24 cellular contexts compared by ENCODE assay signal in genomic region chr3:52174896-52175295, GRCh38. TPM values are rescaled to one million over a fixed set of nuclear protein-coding genes. Genes with fewer than 3 reads are reported as not detected.
A peak's percentile ranks its signal among the peaks of the same experiment; 100 is the strongest.
DNase-seq lines count a peak whose midpoint lies in the region; ATAC-seq, FAIRE-seq and TF ChIP-seq lines count a peak whose summit lies in the region.
"Had no signal": no experiment of that assay in that cellular context is flagged by ENCODE, and none has a peak within 500 bp of the region (broad histone marks: within the 10 kb centered on the region; RNA-seq: fewer than 3 reads in every experiment).

No MANE protein-coding gene starts in this region.

- in situ Hi-C loops in mammary epithelial cell (cut with MboI; ENCODE audit: low sequenced_read_pairs in 2 of 2): no loop called here

- peak; percentile 10 for DNase-seq in NOMO-1 treated with DMSO at 0.1 percent for 48 hours (lab: John Stamatoyannopoulos, UW; ENCODE audit: unreplicated experiment)
- no peak for DNase-seq in NOMO-1 treated with dmso at 0.1 percent for 144 hours (lab: John Stamatoyannopoulos, UW; ENCODE audit: unreplicated experiment)
- DNase-seq in mammary epithelial cell: peak; percentile 43
- no peak for DNase-seq in mucosa of descending colon
- DNase-seq in RCC 7860 (ENCODE audit: low spot score): no peak
- DNase-seq in small intestine: no peak
- no peak for DNase-seq in NCI-H1436 (lab: John Stamatoyannopoulos, UW)
- DNase-seq: activated naive CD4-positive, alpha-beta T cell treated with anti-CD3 and anti-CD28 coated beads, Interleukin-2, amount 50 U/mL, for 16 hours; BE2C; effector CD4-positive, alpha-beta T cell; H7; left colon; NCI-H1417 treated with DMSO at 0.1 percent for 48 hours; NCI-H2171 treated with DMSO at 0.1 percent for 48 hours; NCI-H526 treated with DMSO at 0.1 percent for 48 hours; SHP77; stimulated activated CD4-positive, alpha-beta T cell treated with anti-CD3 and anti-CD28 coated beads, Interleukin-12 subunit alpha, Interleukin-12 subunit beta, amount 100 ng/mL, for 4 hours; stimulated activated CD8-positive, alpha-beta memory T cell treated with anti-CD3 and anti-CD28 coated beads, Interleukin-4, amount 100 ng/mL, for 48 hours; WERI-Rb-1 had no signal

- H3K79me2 ChIP-seq in mammary epithelial cell (ENCODE audit: insufficient read depth, low read length): no peaks in the 10 kb centered on the region

- H3K27ac ChIP-seq in HEK293 (ENCODE audit: extremely low read depth, low read depth, low read length): no peak overlapping the region
- H3K27ac ChIP-seq in mammary epithelial cell (ENCODE audit: insufficient read depth, low read depth, low read length): no peak overlapping the region
- H3K27ac ChIP-seq in small intestine (ENCODE audit: low read depth in 1 of 2, low read length in 1 of 2): no peak overlapping the region
- H3K27ac ChIP-seq: 22Rv1, ascending aorta, WERI-Rb-1 had no signal

- peak; percentile 18 for ATAC-seq in mucosa of descending colon
- ATAC-seq: left colon had no signal

- H3K4me3 ChIP-seq in HEK293 (ENCODE audit: low read depth, low read length) (no peak overlapping the region), mammary epithelial cell (replicated peaks in 1 of 3; ENCODE audit: insufficient read depth in 1 of 3, low read depth in 2 of 3, low read length in 3 of 3) (no peak overlapping the region), mucosa of descending colon (no peak overlapping the region), small intestine (ENCODE audit: low read depth in 1 of 2, low read length in 2 of 2) (no peak overlapping the region)
- H3K4me3 ChIP-seq: ascending aorta had no signal

- H3K4me2 ChIP-seq in mammary epithelial cell (ENCODE audit: insufficient read depth, low read depth, low read length): no peak overlapping the region

- TF ChIP-seq CTCF in HEK293 (tag by site-specific recombination; IDR thresholded peaks at IDR 0.05) (no peak), mammary epithelial cell (conservative IDR thresholded peaks at IDR 0.05 in 1 of 2, IDR thresholded peaks at IDR 0.05 in 1 of 2; ENCODE audit: extremely low read depth in 1 of 2, insufficient read depth in 1 of 2, low read depth in 1 of 2, low read length in 2 of 2) (no peak), mucosa of descending colon (IDR thresholded peaks at IDR 0.05) (no peak)

- FAIRE-seq in RCC 7860 (lab: Jason Lieb, UNC) (no peak), small intestine (lab: Jason Lieb, UNC) (no peak)

- no peak overlapping the region for H2AFZ ChIP-seq in mammary epithelial cell (ENCODE audit: low read depth, low read length)

- BruUV-seq in mammary epithelial cell (replicated peaks; lab: Mats Ljungman, UMichigan): no TSS peak

- H3K9ac ChIP-seq in mammary epithelial cell (ENCODE audit: insufficient read depth, low read length): no peak overlapping the region

- dilution Hi-C loops in mammary epithelial cell (cut with HindIII; ENCODE audit: low sequenced_read_pairs): no loop called here

- H3K27me3 ChIP-seq in mammary epithelial cell (ENCODE audit: insufficient read depth, low read length): no peaks in the 10 kb centered on the region
- no peaks in the 10 kb centered on the region for H3K27me3 ChIP-seq in small intestine (ENCODE audit: control insufficient read depth in 2 of 2, insufficient read depth in 2 of 2, low read length in 2 of 2)
- H3K27me3 ChIP-seq: ascending aorta, BE2C had no signal

- POLR2A ChIA-PET in HEK293 (lab: Yijun Ruan, JAX): interaction anchor here (0.6 kb wide), 1 partner anchor 190 kb away, joined by 3 read pairs; no protein-coding TSS in a partner anchor

- no peaks in the 10 kb centered on the region for H4K20me1 ChIP-seq in mammary epithelial cell (ENCODE audit: insufficient read depth, low read length)

- H3K9me3 ChIP-seq in HEK293 (ENCODE audit: control insufficient read depth, insufficient read depth, low read depth, low read length): no peaks in the 10 kb centered on the region
- no peaks in the 10 kb centered on the region for H3K9me3 ChIP-seq in mammary epithelial cell (replicated peaks; ENCODE audit: insufficient read depth, low read length)
- no peaks in the 10 kb centered on the region for H3K9me3 ChIP-seq in mucosa of descending colon
- no peaks in the 10 kb centered on the region for H3K9me3 ChIP-seq in small intestine (ENCODE audit: control insufficient read depth, low read depth)
- H3K9me3 ChIP-seq: ascending aorta, BE2C had no signal

- H3K4me1 ChIP-seq in HEK293 (ENCODE audit: control insufficient read depth, insufficient read depth, low read length) (no peaks in the 10 kb centered on the region), mammary epithelial cell (ENCODE audit: insufficient read depth, low read length) (peaks cover 13% of the 10 kb centered on the region), mucosa of descending colon (ENCODE audit: low read depth) (no peaks in the 10 kb centered on the region), small intestine (ENCODE audit: control insufficient read depth in 2 of 2, insufficient read depth in 1 of 2, low read depth in 1 of 2, low read length in 1 of 2) (no peaks in the 10 kb centered on the region)
- H3K4me1 ChIP-seq: ascending aorta, BE2C had no signal

- H3K36me3 ChIP-seq in HEK293 (ENCODE audit: control insufficient read depth in 2 of 2, insufficient read depth in 1 of 2, low read length in 2 of 2) (no peaks in the 10 kb centered on the region), mammary epithelial cell (ENCODE audit: insufficient read depth, low read length) (no peaks in the 10 kb centered on the region), mucosa of descending colon (ENCODE audit: low read depth) (no peaks in the 10 kb centered on the region), small intestine (ENCODE audit: control insufficient read depth in 2 of 2, insufficient read depth in 2 of 2, low read length in 2 of 2) (no peaks in the 10 kb centered on the region)
- H3K36me3 ChIP-seq: ascending aorta, BE2C, WERI-Rb-1 had no signal

- WGBS in mammary epithelial cell (ENCODE audit: low coverage, missing lambda C conversion rate): 84% methylated on average over 7 of the region's 9 CpGs
- 81 to 86% (median 83%) methylated on average over 9 of the region's 9 CpGs for WGBS in small intestine, 3 donors

- intact Hi-C loops in mammary epithelial cell (cut with micrococcal nuclease): no loop called here
- intact Hi-C loops in mucosa of descending colon (cut with DNase I, micrococcal nuclease): no loop called here

- CTCF ChIA-PET in HEK293 (lab: Yijun Ruan, JAX): no interaction called here
- CTCF ChIA-PET in mammary epithelial cell (lab: Charles Lee; ENCODE audit: low non-redundant PET): interaction anchor here (0.6 kb wide), 1 partner anchor 46 kb away, joined by 3 read pairs; no protein-coding TSS in a partner anchor

TF ChIP-seq in HEK293, 187 proteins besides CTCF, POLR2A, EP300 and RAD21:
- peak; percentile 13; the same call in 1 of the 2 replicates for TF ChIP-seq ZNF394 (tag by site-specific recombination; IDR thresholded peaks at IDR 0.05; ENCODE audit: borderline replicate concordance)
- TF ChIP-seq ZNF623 (tag by site-specific recombination; IDR thresholded peaks at IDR 0.05): peak; percentile 44; the same call in 1 of the 2 replicates
- no peak for TF ChIP-seq ZNF626 (tag by site-specific recombination; IDR thresholded peaks at IDR 0.05)
- no peak for TF ChIP-seq ZNF645 (tag by site-specific recombination; IDR thresholded peaks at IDR 0.05)
- no peak for TF ChIP-seq ZNF214 (tag by site-specific recombination; IDR thresholded peaks at IDR 0.05; ENCODE audit: borderline replicate concordance)
- TF ChIP-seq ZNF704 (tag by site-specific recombination; IDR thresholded peaks at IDR 0.05): no peak
- TF ChIP-seq ZNF548 (tag by site-specific recombination; IDR thresholded peaks at IDR 0.05): no peak
- TF ChIP-seq REPIN1 (tag by site-specific recombination; IDR thresholded peaks at IDR 0.05; ENCODE audit: low read depth): no peak
- TF ChIP-seq ZNF610 (tag by site-specific recombination; IDR thresholded peaks at IDR 0.05; ENCODE audit: borderline replicate concordance): no peak

RNA-seq across cellular contexts. Expression of gene POC1A, which starts 20.7 kb away (rescaled TPM):
- total RNA-seq in mammary epithelial cell: 10 to 100 TPM in 1 of 2 donors, 1 to 10 TPM in 1; 2.8 to 21.5 TPM
- 22.2 TPM for polyA plus RNA-seq in mammary epithelial cell
- polyA minus RNA-seq in mammary epithelial cell: 17.2 TPM
- 10 to 100 TPM in 1 of 3 donors, 1 to 10 TPM in 2; 2.9 to 12.1 (median 7.7) TPM for total RNA-seq in mucosa of descending colon
- polyA plus RNA-seq in small intestine: 10 to 100 TPM in 1 of 3 donors, 1 to 10 TPM in 2; 2.7 to 19.4 (median 4.1) TPM
- total RNA-seq: ascending aorta had no signal

RNA-seq across cellular contexts. Expression of gene ALAS1, which starts 23.1 kb away (rescaled TPM):
- 10 to 100 TPM; 24.2 to 39.2 TPM for total RNA-seq in mammary epithelial cell
- polyA plus RNA-seq in mammary epithelial cell: 49.2 TPM
- 34.0 TPM for polyA minus RNA-seq in mammary epithelial cell
- total RNA-seq in mucosa of descending colon: 100 to 1,000 TPM in 1 of 3 donors, 10 to 100 TPM in 2; 67.2 to 103 (median 94.6) TPM
- 10 to 100 TPM; 40.9 to 99.7 (median 85.0) TPM for polyA plus RNA-seq in small intestine

RNA-seq across cellular contexts. Expression of gene TLR9, which starts 50.5 kb away (rescaled TPM):
- total RNA-seq in mammary epithelial cell (not detected), mucosa of descending colon (under 1 TPM in 2 of 3 donors, not detected in 1; 0.77 to 0.89 TPM)
- polyA plus RNA-seq in mammary epithelial cell (not detected), small intestine (under 1 TPM in 1 of 3 donors, not detected in 2; 0.12 TPM)
- not detected for polyA minus RNA-seq in mammary epithelial cell
- total RNA-seq: ascending aorta, H7, pulmonary artery endothelial cell, subcutaneous adipose tissue had no signal

Comparison
In these comparisons a context has a peak if more than half of its experiments do, and no peak if none do; other contexts are left out.
1. DNase-seq: peak in NOMO-1 treated with DMSO at 0.1 percent for 48 hours (single experiment) and mammary epithelial cell (single experiment); none in NOMO-1 treated with dmso at 0.1 percent for 144 hours (single experiment), mucosa of descending colon (0 of 3), RCC 7860 (single experiment), small intestine (single experiment) and NCI-H1436 (single experiment).